In the genomic region with DNA sequence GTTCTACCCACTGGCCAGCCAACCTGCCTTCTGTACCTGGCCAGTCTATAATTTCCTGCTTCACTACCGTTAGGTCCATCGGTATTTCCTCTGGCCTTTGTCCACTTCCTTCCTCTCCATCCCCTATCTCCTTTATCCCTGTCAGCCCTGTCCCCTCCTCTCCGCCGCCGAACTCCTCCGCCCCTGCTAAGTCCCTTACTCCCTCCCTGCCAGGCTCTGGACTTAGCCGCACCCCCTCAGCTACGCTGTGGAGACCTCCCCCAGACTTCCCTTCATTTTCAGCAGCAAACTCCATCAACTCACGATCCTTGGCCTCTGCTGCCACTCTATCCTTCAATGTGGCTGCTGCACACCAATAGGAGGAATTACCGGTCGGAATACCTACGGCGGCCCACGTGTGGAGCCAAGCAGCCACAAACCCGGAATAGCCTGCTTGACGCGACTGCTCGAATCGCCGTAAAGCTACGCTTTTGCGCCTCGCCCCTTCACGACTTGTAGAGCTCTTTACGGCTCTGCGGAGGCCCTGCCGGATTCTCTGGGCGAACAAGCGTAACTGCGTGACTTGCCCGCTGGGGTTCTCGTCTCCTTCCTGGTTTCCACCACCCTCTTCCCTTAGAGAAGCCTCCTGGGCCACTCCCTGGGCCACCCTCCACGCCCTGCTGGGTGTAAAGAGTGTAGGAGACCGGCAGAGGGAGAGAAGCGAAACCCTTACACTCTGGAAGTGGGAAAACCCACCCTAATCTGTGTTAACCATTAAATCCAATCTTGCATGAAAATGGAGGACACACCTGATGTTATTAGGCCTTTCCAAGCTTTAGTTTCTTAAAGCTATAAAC, we compare ENCODE assay signal across 8 cellular contexts.
A peak's percentile ranks its signal among the peaks of the same experiment; 100 is the strongest.
DNase-seq lines count a peak whose midpoint lies in the region; ATAC-seq lines count a peak whose summit lies in the region.

A gene with protein sequence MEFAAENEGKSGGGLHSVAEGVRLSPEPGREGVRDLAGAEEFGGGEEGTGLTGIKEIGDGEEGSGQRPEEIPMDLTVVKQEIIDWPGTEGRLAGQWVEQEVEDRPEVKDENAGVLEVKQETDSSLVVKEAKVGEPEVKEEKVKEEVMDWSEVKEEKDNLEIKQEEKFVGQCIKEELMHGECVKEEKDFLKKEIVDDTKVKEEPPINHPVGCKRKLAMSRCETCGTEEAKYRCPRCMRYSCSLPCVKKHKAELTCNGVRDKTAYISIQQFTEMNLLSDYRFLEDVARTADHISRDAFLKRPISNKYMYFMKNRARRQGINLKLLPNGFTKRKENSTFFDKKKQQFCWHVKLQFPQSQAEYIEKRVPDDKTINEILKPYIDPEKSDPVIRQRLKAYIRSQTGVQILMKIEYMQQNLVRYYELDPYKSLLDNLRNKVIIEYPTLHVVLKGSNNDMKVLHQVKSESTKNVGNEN (minus strand): TSS at position 444 of the 836 bp plus-strand sequence. CDS start 149 bp downstream, at position 295.

- ATAC-seq in GM19025 (IDR thresholded peaks at IDR 0.05; ENCODE audit: low read depth, unreplicated experiment) (peak; percentile 76), HG03280 (IDR thresholded peaks at IDR 0.05; ENCODE audit: unreplicated experiment) (peak; percentile 85)

- DNase-seq in AML-193 (lab: John Stamatoyannopoulos, UW) (peak; percentile 92 to 95), NCI-H345 (lab: John Stamatoyannopoulos, UW) (peak; percentile 93), cerebellar cortex (ENCODE audit: low spot score) (peak; percentile 96), islet precursor cell (peak; percentile 99)
- peak; percentile 58 to 71 (median 69) for DNase-seq in activated CD4-positive, CD25-positive, alpha-beta regulatory T cell (lab: John Stamatoyannopoulos, UW)
- peak; percentile 77 for DNase-seq in stimulated activated CD4-positive, alpha-beta T cell treated with anti-CD3 and anti-CD28 coated beads, Interleukin-12 subunit alpha, Interleukin-12 subunit beta, amount 100 ng/mL, for 4 hours

Comparison
In these comparisons a context has a peak if more than half of its experiments do, and no peak if none do; other contexts are left out.
1. Peak in every context shown above with its lines: DNase-seq and ATAC-seq.